8 cellular contexts compared by ENCODE assay signal in the genomic region with DNA sequence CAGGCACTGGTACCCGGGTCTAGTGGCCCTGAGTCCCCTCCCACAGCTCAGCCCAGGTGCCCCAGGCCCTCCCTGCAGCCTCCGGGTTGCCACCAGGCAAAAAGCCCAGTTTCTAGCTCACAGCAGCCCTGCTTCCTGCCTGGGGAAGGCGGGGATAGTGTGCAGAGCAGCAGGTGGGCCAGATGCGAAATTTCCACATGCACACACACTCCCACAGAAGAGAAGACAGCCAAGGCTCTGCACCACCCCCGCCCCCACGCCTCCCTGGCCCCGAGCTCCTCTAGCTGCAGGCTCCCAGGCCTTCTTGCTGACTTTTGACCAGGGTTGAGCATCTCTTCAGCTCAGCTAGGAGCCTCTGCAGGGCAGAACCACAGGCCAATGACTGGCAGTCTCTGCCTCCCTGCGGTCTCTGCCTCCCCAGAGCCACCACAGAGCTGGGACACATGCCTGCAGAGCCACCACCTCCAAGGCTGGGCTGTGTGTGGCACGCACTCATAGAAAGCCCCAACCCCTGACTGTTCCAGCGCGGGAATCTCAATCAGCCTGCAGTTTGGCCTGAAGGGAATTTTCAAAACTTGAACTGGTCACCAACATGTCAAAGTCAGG. TPM values are rescaled to one million over a fixed set of nuclear protein-coding genes. Genes with fewer than 3 reads are reported as not detected.
DNase-seq lines count a peak whose midpoint lies in the region; ATAC-seq, FAIRE-seq and TF ChIP-seq lines count a peak whose summit lies in the region.

No MANE protein-coding gene starts in this region.

- in situ Hi-C loops in K562 (cut with MboI), result no loop called here

- H3K4me1 Mint-ChIP-seq in activated CD4-positive, alpha-beta T cell treated with anti-CD3 and anti-CD28 coated beads for 36 hours, result peaks cover 41% of the 10 kb centered on the region
- peaks cover 49% of the 10 kb centered on the region for H3K4me1 Mint-ChIP-seq in stimulated activated memory B cell treated with anti-CD40 and anti-IgM and Interleukin-4, amounts not matched to agents 10 μg/mL and 1 μg/mL and 100 μg/mL, for 72 hours

- no peak overlapping the region for H3K4me3 ChIP-seq in K562

- no peaks in the 10 kb centered on the region for H3K9me3 Mint-ChIP-seq in activated CD4-positive, alpha-beta T cell treated with anti-CD3 and anti-CD28 coated beads for 36 hours (ENCODE audit: low read depth)
- H3K9me3 Mint-ChIP-seq in stimulated activated memory B cell treated with anti-CD40 and anti-IgM and Interleukin-4, amounts not matched to agents 10 μg/mL and 1 μg/mL and 100 μg/mL, for 72 hours, result peaks cover 2% of the 10 kb centered on the region

- H3K9me1 ChIP-seq in K562 (ENCODE audit: control insufficient read depth, insufficient read depth, low read length), result no peaks in the 10 kb centered on the region

- peaks cover 6 to 37% of the 10 kb centered on the region in 2 experiments; a peak in 4 of 5 replicates for H3K4me1 ChIP-seq in K562 (replicated peaks in 1 of 2; ENCODE audit: control insufficient read depth in 2 of 2, insufficient read depth in 2 of 2, low read length in 2 of 2)

- DNase-seq in activated CD4-positive, alpha-beta T cell treated with anti-CD3 and anti-CD28 coated beads for 36 hours, result peak; percentile 68
- DNase-seq in activated CD4-positive, alpha-beta T cell treated with anti-CD3 and anti-CD28 coated beads, Interleukin-2, amount 50 U/mL, for 4 hours, result no peak
- DNase-seq in Kasumi-1 (lab: John Stamatoyannopoulos, UW) (peak; percentile 40 to 46), K562 (ENCODE audit: extremely low read depth in 1 of 4, low spot score in 3 of 4) (no peak), HPDE6-E6E7 (ENCODE audit: extremely low spot score) (no peak), SW 1271 (lab: John Stamatoyannopoulos, UW) (no peak)

- H3K4me2 ChIP-seq in K562 (ENCODE audit: insufficient read depth, low read length), result no peak overlapping the region

- H2AFZ ChIP-seq in K562 (ENCODE audit: low read depth, low read length), result no peak overlapping the region

- H3K27ac Mint-ChIP-seq in activated CD4-positive, alpha-beta T cell treated with anti-CD3 and anti-CD28 coated beads for 36 hours, result peak overlapping the region; percentile 60
- peak overlapping the region; percentile 90 for H3K27ac Mint-ChIP-seq in stimulated activated memory B cell treated with anti-CD40 and anti-IgM and Interleukin-4, amounts not matched to agents 10 μg/mL and 1 μg/mL and 100 μg/mL, for 72 hours

- H3K27ac ChIP-seq in K562 (ENCODE audit: extremely low read depth, low read depth, low read length), result no peak overlapping the region

- TF ChIP-seq POLR2A in K562 (conservative IDR thresholded peaks at IDR 0.05), result no peak

- H3K36me3 Mint-ChIP-seq in activated CD4-positive, alpha-beta T cell treated with anti-CD3 and anti-CD28 coated beads for 36 hours (ENCODE audit: low read depth), result peaks cover 20% of the 10 kb centered on the region
- peaks cover 52% of the 10 kb centered on the region for H3K36me3 Mint-ChIP-seq in stimulated activated memory B cell treated with anti-CD40 and anti-IgM and Interleukin-4, amounts not matched to agents 10 μg/mL and 1 μg/mL and 100 μg/mL, for 72 hours

- H3K79me2 ChIP-seq in K562 (ENCODE audit: control insufficient read depth, insufficient read depth, low read length), result no peaks in the 10 kb centered on the region

- no peaks in the 10 kb centered on the region for H3K9me3 ChIP-seq in K562 (replicated peaks; ENCODE audit: control insufficient read depth, insufficient read depth, low read depth, low read length)

- H4K20me1 ChIP-seq in K562 (replicated peaks; ENCODE audit: control insufficient read depth, insufficient read depth, low read length), result peaks cover 16% of the 10 kb centered on the region

- WGBS in K562 (ENCODE audit: insufficient coverage, low coverage, missing lambda C conversion rate), result 71% methylated on average over 6 of the region's 11 CpGs

- intact Hi-C loops in activated CD4-positive, alpha-beta T cell treated with anti-CD3 and anti-CD28 coated beads for 36 hours (cut with DNase I, micrococcal nuclease), result no loop called here
- intact Hi-C loops in K562 (cut with micrococcal nuclease), result no loop called here

- TF ChIP-seq RAD21 in K562 (CRISPR knock-in tag; conservative IDR thresholded peaks at IDR 0.05 in 1 of 2, IDR thresholded peaks at IDR 0.05 in 1 of 2), result no peak

- peaks cover 4% of the 10 kb centered on the region for H3K36me3 ChIP-seq in K562 (ENCODE audit: control insufficient read depth, insufficient read depth, low read length)

- no peak for FAIRE-seq in K562 (lab: Jason Lieb, UNC)

- POLR2A ChIA-PET in activated CD4-positive, alpha-beta T cell treated with anti-CD3 and anti-CD28 coated beads for 36 hours (lab: Charles Lee), result interaction anchor here (0.7 kb wide), 1 partner anchor 53 kb away, joined by 4 read pairs; no protein-coding TSS in a partner anchor
- POLR2A ChIA-PET in K562 (lab: Yijun Ruan, JAX), result no interaction called here

- H3K9ac ChIP-seq in K562 (ENCODE audit: insufficient read depth in 1 of 2, low read depth in 2 of 2, low read length in 2 of 2), result peak overlapping the region in 1 of 2 experiments; percentile 35; a peak in 1 of 4 replicates

- CTCF ChIA-PET in activated CD4-positive, alpha-beta T cell treated with anti-CD3 and anti-CD28 coated beads for 36 hours (lab: Charles Lee), result no interaction called here
- CTCF ChIA-PET in K562 (lab: Yijun Ruan, JAX; ENCODE audit: low intra/inter-chr PET ratio), result no interaction called here

- no TSS peak for BruUV-seq in K562 (replicated peaks; lab: Mats Ljungman, UMichigan)

- no peaks in the 10 kb centered on the region for H3K27me3 ChIP-seq in K562 (ENCODE audit: control insufficient read depth in 2 of 2, insufficient read depth in 2 of 2, low read length in 2 of 2)

- no peaks in the 10 kb centered on the region for H3K27me3 Mint-ChIP-seq in activated CD4-positive, alpha-beta T cell treated with anti-CD3 and anti-CD28 coated beads for 36 hours
- H3K27me3 Mint-ChIP-seq in stimulated activated memory B cell treated with anti-CD40 and anti-IgM and Interleukin-4, amounts not matched to agents 10 μg/mL and 1 μg/mL and 100 μg/mL, for 72 hours, result no peaks in the 10 kb centered on the region

- no peak for TF ChIP-seq EP300 in K562 (IDR thresholded peaks at IDR 0.05; ENCODE audit: low read length)

- peak; percentile 90 for ATAC-seq in activated CD4-positive, alpha-beta T cell treated with anti-CD3 and anti-CD28 coated beads for 36 hours
- ATAC-seq in K562, result peak; percentile 50
- ATAC-seq in stimulated activated memory B cell treated with anti-CD40 and anti-IgM and Interleukin-4, amounts not matched to agents 10 μg/mL and 1 μg/mL and 100 μg/mL, for 72 hours, result peak; percentile 60
- no peak for ATAC-seq in HG03520 (IDR thresholded peaks at IDR 0.05; ENCODE audit: unreplicated experiment)

- no peak overlapping the region for H3K4me3 Mint-ChIP-seq in activated CD4-positive, alpha-beta T cell treated with anti-CD3 and anti-CD28 coated beads for 36 hours
- peak overlapping the region; percentile 21 for H3K4me3 Mint-ChIP-seq in stimulated activated memory B cell treated with anti-CD40 and anti-IgM and Interleukin-4, amounts not matched to agents 10 μg/mL and 1 μg/mL and 100 μg/mL, for 72 hours

- TF ChIP-seq CTCF in K562 (IDR thresholded peaks at IDR 0.05 in 2 of 3, conservative IDR thresholded peaks at IDR 0.05 in 1 of 3; ENCODE audit: insufficient read depth in 2 of 3, low read depth in 1 of 3, low read length in 3 of 3), result no peak

RNA-seq across cellular contexts. Expression of gene SLC66A2, which starts 7.2 kb away (rescaled TPM):
- total RNA-seq in activated CD4-positive, alpha-beta T cell treated with anti-CD3 and anti-CD28 coated beads for 36 hours, result 10 to 100 TPM; 23.4 to 28.5 TPM
- 7.5 and 14.8 TPM in 2 replicates for total RNA-seq in K562 (2011; cell fraction: chromatin; rRNA removed; ENCODE audit: low replicate concordance)
- 18.7 and 18.8 TPM in 2 replicates for total RNA-seq in K562 (2011; cell fraction: nucleolus; rRNA removed)
- 9.4 and 11.6 TPM in 2 replicates for total RNA-seq in K562 (2011; cell fraction: nucleoplasm; rRNA removed)
- total RNA-seq in K562 (2014; rRNA removed), result 12.9 and 17.2 TPM in 2 replicates
- 1.1 and 1.9 TPM in 2 replicates for total RNA-seq in K562 (2014; rRNA removed; fragmentation: Illumina TruSeq; extraction: Trizol)
- 6.1 and 6.5 TPM in 2 replicates for total RNA-seq in K562 (2015; rRNA removed; fragmentation: Illumina TruSeq; extraction: Trizol)
- 17.2 and 17.5 TPM in 2 replicates for total RNA-seq in K562 (2021)
- polyA plus RNA-seq in K562 (2011; rRNA removed), result 5.3 and 5.6 TPM in 2 replicates
- 8.8 and 27.2 TPM in 2 replicates for polyA plus RNA-seq in K562 (2011; cell fraction: cytosol; rRNA removed)
- polyA plus RNA-seq in K562 (2011; cell fraction: nucleus; rRNA removed), result 7.4 and 16.2 TPM in 2 replicates
- 9.1 and 10.4 TPM in 2 replicates for polyA plus RNA-seq in K562 (2012)
- 3.3 and 8.6 TPM in 2 replicates for polyA plus RNA-seq in K562 (2014; fragmentation: Illumina TruSeq; extraction: Trizol)
- under 1 TPM; 0.25 to 0.38 TPM for polyA plus RNA-seq in K562 (2014; fragmentation: Nextera tagmentation; extraction: Ambion mirVana)
- polyA plus RNA-seq in K562 (2014; rRNA removed), result 12.7 and 17.7 TPM in 2 replicates
- 1.6 and 3.7 TPM in 2 replicates for polyA minus RNA-seq in K562 (2011; rRNA and poly(A)+ RNA removed)
- polyA minus RNA-seq in K562 (2011; cell fraction: cytosol; rRNA and poly(A)+ RNA removed), result 5.3 and 6.8 TPM in 2 replicates
- 3.9 and 4.6 TPM in 2 replicates for polyA minus RNA-seq in K562 (2011; cell fraction: nucleus; rRNA and poly(A)+ RNA removed)

RNA-seq across cellular contexts. Expression of gene HSBP1L1, which starts 20.2 kb away (rescaled TPM):
- 10 to 100 TPM; 14.4 to 16.9 TPM for total RNA-seq in activated CD4-positive, alpha-beta T cell treated with anti-CD3 and anti-CD28 coated beads for 36 hours
- not detected in 2 replicates for total RNA-seq in K562 (2011; cell fraction: chromatin; rRNA removed; ENCODE audit: low replicate concordance)
- not detected in 2 replicates for total RNA-seq in K562 (2011; cell fraction: nucleolus; rRNA removed)
- total RNA-seq in K562 (2011; cell fraction: nucleoplasm; rRNA removed), result not detected in 2 replicates
- total RNA-seq in K562 (2014; rRNA removed) (not detected in 2 replicates), K562 (2014; rRNA removed; fragmentation: Illumina TruSeq; extraction: Trizol) (not detected in 2 replicates), K562 (2015; rRNA removed; fragmentation: Illumina TruSeq; extraction: Trizol) (not detected in 2 replicates), K562 (2021) (not detected in 2 replicates)
- polyA plus RNA-seq in K562 (2011; rRNA removed) (not detected in 2 replicates), K562 (2014; fragmentation: Illumina TruSeq; extraction: Trizol) (not detected in 2 replicates), K562 (2014; fragmentation: Nextera tagmentation; extraction: Ambion mirVana) (under 1 TPM; 0.24 to 0.36 TPM), K562 (2014; rRNA removed) (not detected in 2 replicates)
- polyA plus RNA-seq in K562 (2011; cell fraction: cytosol; rRNA removed), result not detected in 2 replicates
- polyA plus RNA-seq in K562 (2011; cell fraction: nucleus; rRNA removed), result not detected in 2 replicates
- 0.91 and 1.2 TPM in 2 replicates for polyA plus RNA-seq in K562 (2012)
- polyA minus RNA-seq in K562 (2011; rRNA and poly(A)+ RNA removed), result not detected in 2 replicates
- not detected in 2 replicates for polyA minus RNA-seq in K562 (2011; cell fraction: cytosol; rRNA and poly(A)+ RNA removed)
- not detected in 2 replicates for polyA minus RNA-seq in K562 (2011; cell fraction: nucleus; rRNA and poly(A)+ RNA removed)

RNA-seq across cellular contexts. Expression of gene TXNL4A, which starts 44.1 kb away (rescaled TPM):
- 100 to 1,000 TPM; 150 to 194 TPM for total RNA-seq in activated CD4-positive, alpha-beta T cell treated with anti-CD3 and anti-CD28 coated beads for 36 hours
- total RNA-seq in K562 (2011; cell fraction: chromatin; rRNA removed; ENCODE audit: low replicate concordance), result 25.7 and 39.5 TPM in 2 replicates
- total RNA-seq in K562 (2011; cell fraction: nucleolus; rRNA removed), result 17.0 and 20.5 TPM in 2 replicates
- 29.1 and 53.2 TPM in 2 replicates for total RNA-seq in K562 (2011; cell fraction: nucleoplasm; rRNA removed)
- total RNA-seq in K562 (2014; rRNA removed) (68.7 and 78.9 TPM in 2 replicates), K562 (2014; rRNA removed; fragmentation: Illumina TruSeq; extraction: Trizol) (85.5 and 87.5 TPM in 2 replicates), K562 (2015; rRNA removed; fragmentation: Illumina TruSeq; extraction: Trizol) (86.1 and 98.0 TPM in 2 replicates), K562 (2021) (132 and 139 TPM in 2 replicates)
- polyA plus RNA-seq in K562 (2011; rRNA removed) (105 and 124 TPM in 2 replicates), K562 (2014; fragmentation: Illumina TruSeq; extraction: Trizol) (46.5 and 49.6 TPM in 2 replicates), K562 (2014; fragmentation: Nextera tagmentation; extraction: Ambion mirVana) (10 to 100 TPM; 27.0 to 51.2 TPM), K562 (2014; rRNA removed) (92.3 and 98.7 TPM in 2 replicates)
- 110 and 120 TPM in 2 replicates for polyA plus RNA-seq in K562 (2011; cell fraction: cytosol; rRNA removed)
- 47.8 and 53.9 TPM in 2 replicates for polyA plus RNA-seq in K562 (2011; cell fraction: nucleus; rRNA removed)
- polyA plus RNA-seq in K562 (2012), result 78.8 and 97.0 TPM in 2 replicates
- 41.9 and 67.5 TPM in 2 replicates for polyA minus RNA-seq in K562 (2011; rRNA and poly(A)+ RNA removed)
- 50.7 and 54.0 TPM in 2 replicates for polyA minus RNA-seq in K562 (2011; cell fraction: cytosol; rRNA and poly(A)+ RNA removed)
- 5.0 and 14.0 TPM in 2 replicates for polyA minus RNA-seq in K562 (2011; cell fraction: nucleus; rRNA and poly(A)+ RNA removed)

Comparison
In these comparisons a context has a peak if more than half of its experiments do, and no peak if none do; other contexts are left out.
1. DNase-seq: peak in activated CD4-positive, alpha-beta T cell treated with anti-CD3 and anti-CD28 coated beads for 36 hours (single experiment) and Kasumi-1 (2 of 2); none in activated CD4-positive, alpha-beta T cell treated with anti-CD3 and anti-CD28 coated beads, Interleukin-2, amount 50 U/mL, for 4 hours (0 of 2), K562 (0 of 4), HPDE6-E6E7 (single experiment) and SW 1271 (0 of 2).
2. RNA of gene HSBP1L1, which starts 20.2 kb away (total RNA-seq): 14.4 to 16.9 TPM in activated CD4-positive, alpha-beta T cell treated with anti-CD3 and anti-CD28 coated beads for 36 hours; not detected in K562; every median in the first group is over 10 times any median in the second.